ENCODE assay signal across 21 cellular contexts in genomic region chr5:110542949-110543348, GRCh38.
"Had no signal": no experiment of that assay in that cellular context is flagged by ENCODE, and none has a peak within 500 bp of the region (broad histone marks: within the 10 kb centered on the region; RNA-seq: fewer than 3 reads in every experiment).

No MANE protein-coding gene starts in this region.

- ATAC-seq: Panc1 had no signal

- FAIRE-seq: HTR-8/SVneo had no signal

- H3K27ac ChIP-seq: HL-60, RWPE1 had no signal

- DNase-seq: KBM-7; MV-4-11; NCI-H1048; NCI-H1105; NCI-H1417 treated with DMSO at 0.1 percent for 48 hours; NCI-H146; NCI-H1694 treated with DMSO at 0.1 percent for 48 hours; NCI-H1930; NCI-H2081; NCI-H2107; NCI-H2227 treated with DMSO at 0.1 percent for 48 hours; NCI-H510A; NCI-H524 treated with DMSO at 0.1 percent for 48 hours; NCI-H69; NCI-H774; NK-92 treated with Interleukin-12 subunit alpha and Interleukin-12 subunit beta, amount 100 ng/mL, for 24 hours; SHP77 had no signal
